ENCODE assay signal across 9 cellular contexts in the genomic region with DNA sequence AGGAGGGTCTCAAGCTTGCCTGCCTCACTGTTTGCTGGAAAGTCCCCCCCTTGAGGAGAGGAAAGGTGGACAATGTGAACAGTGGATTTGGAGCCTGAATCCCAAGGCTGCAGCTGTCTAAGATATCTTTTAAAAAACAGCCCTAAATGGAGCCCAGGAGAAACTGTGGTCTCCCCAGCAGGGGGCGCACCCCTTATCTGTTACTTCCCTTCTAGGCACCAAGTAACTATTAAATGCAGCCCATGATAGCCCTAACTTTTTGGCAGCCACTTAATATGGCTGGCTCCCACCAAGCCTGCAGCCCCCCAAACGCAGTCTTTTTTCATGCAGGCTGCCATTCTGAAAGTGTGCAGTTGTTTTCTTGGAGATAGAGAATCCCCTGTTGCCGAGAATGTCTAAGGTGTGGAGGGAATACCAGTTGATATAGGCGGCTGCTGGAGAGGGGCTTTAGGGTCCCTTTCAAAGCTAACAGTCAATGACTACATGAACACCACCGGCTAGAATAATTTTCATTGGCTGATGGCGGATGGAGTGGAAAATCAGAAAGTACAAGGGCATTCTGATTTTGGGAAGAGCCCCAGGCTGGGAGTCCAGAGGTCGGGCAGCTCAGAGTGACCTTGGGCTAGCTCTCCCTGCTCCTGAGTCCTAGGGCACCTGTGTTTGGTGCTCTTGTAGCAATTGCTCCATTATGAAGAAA. TPM values are rescaled to one million over a fixed set of nuclear protein-coding genes. Genes with fewer than 3 reads are reported as not detected.
A peak's percentile ranks its signal among the peaks of the same experiment; 100 is the strongest.
DNase-seq lines count a peak whose midpoint lies in the region; TF ChIP-seq lines count a peak whose summit lies in the region.
"Had no signal": no experiment of that assay in that cellular context is flagged by ENCODE, and none has a peak within 500 bp of the region (broad histone marks: within the 10 kb centered on the region; RNA-seq: fewer than 3 reads in every experiment).

No MANE protein-coding gene starts in this region.

- POLR2A ChIA-PET in activated CD4-positive, alpha-beta T cell treated with anti-CD3 and anti-CD28 coated beads, Interleukin-2, amount 10 ng/mL, durations not matched to agents 7 days and 5 days (lab: Charles Lee): no interaction called here

- H3K36me3 ChIP-seq in Loucy (ENCODE audit: insufficient read depth, low read length) (no peaks in the 10 kb centered on the region), brain microvascular endothelial cell (replicated peaks) (no peaks in the 10 kb centered on the region), osteoblast (ENCODE audit: insufficient read depth, low read length) (no peaks in the 10 kb centered on the region)

- in situ Hi-C loops in brain microvascular endothelial cell (cut with HindIII; ENCODE audit: low pct_ligation_motif_present, low sequenced_read_pairs): no loop called here

- no peaks in the 10 kb centered on the region for H3K9me3 Mint-ChIP-seq in activated CD4-positive, alpha-beta T cell treated with anti-CD3 and anti-CD28 coated beads, Interleukin-2, amount 10 ng/mL, durations not matched to agents 7 days and 5 days
- H3K9me3 Mint-ChIP-seq: activated naive CD4-positive, alpha-beta T cell treated with anti-CD3 and anti-CD28 coated beads, Interleukin-2, amount 50 U/mL, for 24 hours had no signal

- H4K20me1 ChIP-seq in Loucy (ENCODE audit: insufficient read depth, low read length, poor library complexity, severe bottlenecking) (no peaks in the 10 kb centered on the region), osteoblast (ENCODE audit: insufficient read depth, low read length) (peaks cover 9% of the 10 kb centered on the region)

- H3K36me3 Mint-ChIP-seq in activated CD4-positive, alpha-beta T cell treated with anti-CD3 and anti-CD28 coated beads, Interleukin-2, amount 10 ng/mL, durations not matched to agents 7 days and 5 days (ENCODE audit: low read depth): no peaks in the 10 kb centered on the region
- H3K36me3 Mint-ChIP-seq: activated naive CD4-positive, alpha-beta T cell treated with anti-CD3 and anti-CD28 coated beads, Interleukin-2, amount 50 U/mL, for 24 hours had no signal

- H3K79me2 ChIP-seq in Loucy (ENCODE audit: insufficient read depth, low read length) (no peaks in the 10 kb centered on the region), osteoblast (ENCODE audit: insufficient read depth, low read length) (no peaks in the 10 kb centered on the region)

- H3K9ac ChIP-seq in Loucy (ENCODE audit: low read depth, low read length, poor library complexity, severe bottlenecking): no peak overlapping the region

- DNase-seq in activated CD4-positive, alpha-beta T cell treated with anti-CD3 and anti-CD28 coated beads, Interleukin-2, amount 10 ng/mL, durations not matched to agents 7 days and 5 days: peak; percentile 40
- DNase-seq in activated CD4-positive, alpha-beta T cell treated with anti-CD3 and anti-CD28 coated beads, Interleukin-2, amount 50 U/mL, for 4 hours: no peak
- DNase-seq in brain microvascular endothelial cell (no peak), osteoblast (ENCODE audit: insufficient read length, low spot score, missing footprints) (no peak), NCI-H128 (lab: John Stamatoyannopoulos, UW; ENCODE audit: unreplicated experiment) (no peak), NCI-H187 (lab: John Stamatoyannopoulos, UW) (no peak), NCI-H1105 (lab: John Stamatoyannopoulos, UW) (no peak)

- H3F3A ChIP-seq in Loucy (ENCODE audit: low read depth): no peaks in the 10 kb centered on the region

- H3K4me1 ChIP-seq in Loucy (ENCODE audit: insufficient read depth, low read length, poor library complexity, severe bottlenecking): no peaks in the 10 kb centered on the region
- peaks cover 10% of the 10 kb centered on the region for H3K4me1 ChIP-seq in osteoblast (ENCODE audit: insufficient read depth, low read length)

- H3K27ac ChIP-seq in brain microvascular endothelial cell (no peak overlapping the region), osteoblast (ENCODE audit: low read depth, low read length) (no peak overlapping the region)

- peaks cover 2% of the 10 kb centered on the region for H3K4me1 Mint-ChIP-seq in activated CD4-positive, alpha-beta T cell treated with anti-CD3 and anti-CD28 coated beads, Interleukin-2, amount 10 ng/mL, durations not matched to agents 7 days and 5 days

- H3K9me2 ChIP-seq in Loucy (replicated peaks; ENCODE audit: low read depth, low read length): no peaks in the 10 kb centered on the region

- CTCF ChIA-PET in activated CD4-positive, alpha-beta T cell treated with anti-CD3 and anti-CD28 coated beads, Interleukin-2, amount 10 ng/mL, durations not matched to agents 7 days and 5 days (lab: Charles Lee): interaction anchor here (2.0 kb wide), 1 partner anchor 136 kb away, joined by 6 read pairs; no protein-coding TSS in a partner anchor

- H3K27ac Mint-ChIP-seq in activated CD4-positive, alpha-beta T cell treated with anti-CD3 and anti-CD28 coated beads, Interleukin-2, amount 10 ng/mL, durations not matched to agents 7 days and 5 days: no peak overlapping the region
- H3K27ac Mint-ChIP-seq: activated naive CD4-positive, alpha-beta T cell treated with anti-CD3 and anti-CD28 coated beads, Interleukin-2, amount 50 U/mL, for 24 hours had no signal

- no peak overlapping the region for H3K4me3 ChIP-seq in Loucy (ENCODE audit: low read length, poor library complexity, severe bottlenecking)
- no peak overlapping the region for H3K4me3 ChIP-seq in brain microvascular endothelial cell (ENCODE audit: low read depth, low read length)
- no peak overlapping the region for H3K4me3 ChIP-seq in osteoblast (ENCODE audit: insufficient read depth, low read length)

- H3K27me3 Mint-ChIP-seq in activated CD4-positive, alpha-beta T cell treated with anti-CD3 and anti-CD28 coated beads, Interleukin-2, amount 10 ng/mL, durations not matched to agents 7 days and 5 days: peaks cover 38% of the 10 kb centered on the region

- H3K27me3 ChIP-seq in Loucy (ENCODE audit: insufficient read depth, low read length, poor library complexity, severe bottlenecking) (no peaks in the 10 kb centered on the region), brain microvascular endothelial cell (replicated peaks) (peaks cover 13% of the 10 kb centered on the region), osteoblast (ENCODE audit: insufficient read depth, low read length) (peaks cover 70% of the 10 kb centered on the region)

- H3K4me3 Mint-ChIP-seq in activated CD4-positive, alpha-beta T cell treated with anti-CD3 and anti-CD28 coated beads, Interleukin-2, amount 10 ng/mL, durations not matched to agents 7 days and 5 days: no peak overlapping the region
- H3K4me3 Mint-ChIP-seq: activated naive CD4-positive, alpha-beta T cell treated with anti-CD3 and anti-CD28 coated beads, Interleukin-2, amount 50 U/mL, for 24 hours had no signal

- peak; percentile 82 for TF ChIP-seq CTCF in Loucy (conservative IDR thresholded peaks at IDR 0.05; ENCODE audit: low read length)
- TF ChIP-seq CTCF in brain microvascular endothelial cell (IDR thresholded peaks at IDR 0.05; ENCODE audit: low read depth, low read length, missing control alignments): peak; percentile 67
- TF ChIP-seq CTCF in osteoblast (IDR thresholded peaks at IDR 0.05; ENCODE audit: extremely low read depth, low read depth, low read length): peak; percentile 70

- no peak overlapping the region for H2AFZ ChIP-seq in Loucy (ENCODE audit: low read length)
- no peak overlapping the region for H2AFZ ChIP-seq in osteoblast (ENCODE audit: low read length)

- H3K4me2 ChIP-seq in Loucy (ENCODE audit: low read depth, low read length, poor library complexity, severe bottlenecking): no peak overlapping the region
- no peak overlapping the region for H3K4me2 ChIP-seq in osteoblast (ENCODE audit: insufficient read depth, low read length)

- H3K9me3 ChIP-seq in Loucy (ENCODE audit: insufficient read depth, low read depth, low read length): no peaks in the 10 kb centered on the region
- no peaks in the 10 kb centered on the region for H3K9me3 ChIP-seq in osteoblast (ENCODE audit: low read depth, low read length)

RNA-seq across cellular contexts. Expression of a gene that starts 1.3 kb away (rescaled TPM):
- total RNA-seq in activated CD4-positive, alpha-beta T cell treated with anti-CD3 and anti-CD28 coated beads, Interleukin-2, amount 10 ng/mL, durations not matched to agents 7 days and 5 days: not detected
- total RNA-seq in osteoblast: not detected in 2 replicates
